Comparison of ENCODE assay signal across 8 cellular contexts in the genomic region with DNA sequence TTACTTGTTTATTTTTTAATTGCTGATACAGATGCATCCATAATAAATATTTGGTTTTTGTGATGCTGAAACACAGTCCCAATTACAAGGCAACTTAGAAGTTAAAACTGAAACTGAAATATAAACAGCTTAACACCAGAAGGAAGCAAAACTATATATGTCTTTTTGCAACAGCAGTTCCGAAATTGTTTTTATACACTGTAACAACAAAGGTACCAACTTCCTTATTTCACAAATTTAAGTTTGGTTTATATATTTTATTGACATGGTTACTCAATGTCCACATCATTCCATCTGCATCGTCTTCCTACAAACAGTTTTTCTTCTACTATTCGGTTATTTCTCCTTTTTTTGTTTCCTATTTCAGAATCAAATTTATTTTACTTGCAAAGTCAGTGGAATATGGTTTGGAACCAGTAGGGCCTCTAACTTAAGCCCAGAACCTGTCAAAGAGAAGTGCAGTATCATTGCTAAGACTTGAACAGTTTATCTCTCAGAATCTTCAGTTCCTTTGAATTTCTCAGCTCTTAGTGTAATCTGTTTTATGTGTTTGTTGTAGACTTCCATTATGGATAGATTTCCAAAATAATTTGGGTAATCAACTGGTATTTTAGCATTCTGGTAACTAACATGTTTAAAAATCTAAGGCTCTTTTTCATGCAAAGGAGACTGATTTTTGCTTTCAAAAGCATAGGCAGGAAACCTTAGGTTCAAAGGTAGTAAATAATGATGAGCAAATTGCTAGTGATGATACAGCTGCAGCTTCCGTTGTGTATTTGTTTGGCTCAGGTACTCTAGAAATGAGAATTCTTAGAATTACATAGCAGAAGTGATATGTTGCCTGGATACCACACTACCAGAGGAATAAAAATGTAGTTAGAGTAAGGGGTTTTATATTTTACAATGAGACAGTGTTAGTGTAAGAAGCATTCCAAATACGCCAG. TPM values are rescaled to one million over a fixed set of nuclear protein-coding genes. Genes with fewer than 3 reads are reported as not detected.
DNase-seq lines count a peak whose midpoint lies in the region; ATAC-seq and TF ChIP-seq lines count a peak whose summit lies in the region.

No MANE protein-coding gene starts in this region.

- DNase-seq in activated CD4-positive, alpha-beta T cell treated with anti-CD3 and anti-CD28 coated beads for 36 hours, result no peak
- no peak for DNase-seq in activated CD4-positive, alpha-beta T cell treated with anti-CD3 and anti-CD28 coated beads, Interleukin-2, amount 50 U/mL, for 48 hours
- DNase-seq in Panc1 (ENCODE audit: low read depth, low spot score) (no peak), cerebellum (ENCODE audit: low spot score) (no peak), HK-2 (ENCODE audit: unreplicated experiment) (no peak), caudate nucleus (lab: John Stamatoyannopoulos, UW) (no peak)

- H3K9me3 ChIP-seq in Panc1 (ENCODE audit: control insufficient read depth, insufficient read depth, low read depth, low read length), result no peaks in the 10 kb centered on the region
- H3K9me3 ChIP-seq in muscle layer of duodenum (ENCODE audit: control insufficient read depth in 1 of 2, low read length in 2 of 2), result no peaks in the 10 kb centered on the region

- H3K27me3 Mint-ChIP-seq in activated CD4-positive, alpha-beta T cell treated with anti-CD3 and anti-CD28 coated beads for 36 hours, result no peaks in the 10 kb centered on the region

- H3K4me3 ChIP-seq in Panc1 (ENCODE audit: low read depth in 2 of 2, low read length in 2 of 2), result no peak overlapping the region
- H3K4me3 ChIP-seq in muscle layer of duodenum (ENCODE audit: low read depth in 1 of 2, low read length in 2 of 2), result peak overlapping the region; percentile 24 to 51

- in situ Hi-C loops in Panc1 (cut with HindIII; ENCODE audit: low pct_unique_long_range_greater_than_20kb, low sequenced_read_pairs), result no loop called here

- CTCF ChIA-PET in activated CD4-positive, alpha-beta T cell treated with anti-CD3 and anti-CD28 coated beads for 36 hours (lab: Charles Lee), result interaction anchor here (1.0 to 4.2 kb wide), 8 partner anchors 8 to 338 kb away, joined by 3 to 33 read pairs (median 4); a partner anchor contains a TSS
- CTCF ChIA-PET in Panc1 (lab: Charles Lee), result no interaction called here

- H3K36me3 Mint-ChIP-seq in activated CD4-positive, alpha-beta T cell treated with anti-CD3 and anti-CD28 coated beads for 36 hours (ENCODE audit: low read depth), result peaks cover 5% of the 10 kb centered on the region

- peak overlapping the region; percentile 23; the same call in 1 of the 2 replicates for H3K27ac ChIP-seq in Panc1 (ENCODE audit: low read length)
- H3K27ac ChIP-seq in muscle layer of duodenum (ENCODE audit: low read length), result peak overlapping the region; percentile 88
- no peak overlapping the region for H3K27ac ChIP-seq in caudate nucleus (ENCODE audit: low read depth, low read length)

- H3K36me3 ChIP-seq in Panc1 (ENCODE audit: control insufficient read depth, insufficient read depth, low read length) (no peaks in the 10 kb centered on the region), muscle layer of duodenum (ENCODE audit: control insufficient read depth in 1 of 2, insufficient read depth in 2 of 2, low read length in 2 of 2) (peaks cover 5 to 18% of the 10 kb centered on the region in 2 donors)

- H3K9me3 Mint-ChIP-seq in activated CD4-positive, alpha-beta T cell treated with anti-CD3 and anti-CD28 coated beads for 36 hours (ENCODE audit: low read depth), result no peaks in the 10 kb centered on the region

- H3K4me1 ChIP-seq in Panc1 (ENCODE audit: control insufficient read depth, insufficient read depth, low read length) (no peaks in the 10 kb centered on the region; the same call in 1 of the 2 replicates), muscle layer of duodenum (ENCODE audit: control insufficient read depth in 1 of 2, insufficient read depth in 2 of 2, low read length in 2 of 2) (peaks cover 12 to 38% of the 10 kb centered on the region in 2 donors)

- intact Hi-C loops in activated CD4-positive, alpha-beta T cell treated with anti-CD3 and anti-CD28 coated beads for 36 hours (cut with DNase I, micrococcal nuclease), result loop anchor here (1.0 to 10.0 kb wide), 6 partner anchors 8 to 1605 kb away; a partner anchor contains a TSS
- intact Hi-C loops in Panc1 (cut with micrococcal nuclease; ENCODE audit: unreplicated experiment), result no loop called here

- no peaks in the 10 kb centered on the region for H3K27me3 ChIP-seq in Panc1 (ENCODE audit: control insufficient read depth, insufficient read depth, low read length)
- H3K27me3 ChIP-seq in muscle layer of duodenum (ENCODE audit: low read depth, low read length), result no peaks in the 10 kb centered on the region

- POLR2A ChIA-PET in activated CD4-positive, alpha-beta T cell treated with anti-CD3 and anti-CD28 coated beads for 36 hours (lab: Charles Lee), result interaction anchor here (0.8 to 3.7 kb wide), 6 partner anchors 8 to 16 kb away, joined by 3 to 26 read pairs (median 7); a partner anchor contains a TSS
- POLR2A ChIA-PET in Panc1 (lab: Charles Lee), result no interaction called here

- H3K4me3 Mint-ChIP-seq in activated CD4-positive, alpha-beta T cell treated with anti-CD3 and anti-CD28 coated beads for 36 hours, result peak overlapping the region; percentile 77

- peak overlapping the region; percentile 94 for H3K27ac Mint-ChIP-seq in activated CD4-positive, alpha-beta T cell treated with anti-CD3 and anti-CD28 coated beads for 36 hours

- peaks cover 59% of the 10 kb centered on the region for H3K4me1 Mint-ChIP-seq in activated CD4-positive, alpha-beta T cell treated with anti-CD3 and anti-CD28 coated beads for 36 hours

- ATAC-seq in activated CD4-positive, alpha-beta T cell treated with anti-CD3 and anti-CD28 coated beads for 36 hours, result peak; percentile 79
- peak; percentile 51 for ATAC-seq in HG02885 (IDR thresholded peaks at IDR 0.05; ENCODE audit: poor library complexity, unreplicated experiment)
- ATAC-seq in Panc1, result no peak

- TF ChIP-seq CTCF in Panc1 (IDR thresholded peaks at IDR 0.05), result no peak

- no TSS peak for BruUV-seq in Panc1 (replicated peaks; lab: Mats Ljungman, UMichigan)

RNA-seq across cellular contexts. Expression of a gene that starts 8.2 kb away (rescaled TPM):
- total RNA-seq in activated CD4-positive, alpha-beta T cell treated with anti-CD3 and anti-CD28 coated beads for 36 hours, result 1,000 to 10,000 TPM; 2,604 to 3,375 TPM
- total RNA-seq in Panc1 (2021; ENCODE audit: unreplicated experiment), result 1,755 TPM
- polyA plus RNA-seq in Panc1 (2012; ENCODE audit: insufficient read length), result 990 TPM
- 1,803 TPM for total RNA-seq in cerebellum

Comparison
In these comparisons a context has a peak if more than half of its experiments do, and no peak if none do; other contexts are left out.
1. H3K4me3 ChIP-seq: peak in muscle layer of duodenum (2 of 2); none in Panc1 (0 of 2).